ENCODE assay signal across 19 cellular contexts in genomic region chr15:44328135-44328534, GRCh38. TPM values are rescaled to one million over a fixed set of nuclear protein-coding genes. Genes with fewer than 3 reads are reported as not detected.
DNase-seq lines count a peak whose midpoint lies in the region; ATAC-seq and TF ChIP-seq lines count a peak whose summit lies in the region.
"Had no signal": no experiment of that assay in that cellular context is flagged by ENCODE, and none has a peak within 500 bp of the region (broad histone marks: within the 10 kb centered on the region; RNA-seq: fewer than 3 reads in every experiment).

No MANE protein-coding gene starts in this region.

- intact Hi-C loops in MCF 10A (cut with micrococcal nuclease) = no loop called here

- H3K9me3 ChIP-seq in MM.1S (replicated peaks; ENCODE audit: insufficient read depth, low read length) = no peaks in the 10 kb centered on the region
- no peaks in the 10 kb centered on the region for H3K9me3 ChIP-seq in SU-DHL-6 (ENCODE audit: insufficient read depth, low read length)

- H3K4me3 Mint-ChIP-seq in MCF 10A (ENCODE audit: unreplicated experiment) = no peak overlapping the region
- H3K4me3 Mint-ChIP-seq: CD4-positive, alpha-beta memory T cell; GM23338; H9 had no signal

- no peaks in the 10 kb centered on the region for H3K9me2 ChIP-seq in MM.1S (replicated peaks; ENCODE audit: insufficient read depth, low read length)
- H3K9me2 ChIP-seq in SU-DHL-6 (replicated peaks; ENCODE audit: insufficient read depth, low read length) = no peaks in the 10 kb centered on the region

- H3K27ac Mint-ChIP-seq in MCF 10A (ENCODE audit: low read depth, unreplicated experiment) = no peak overlapping the region
- H3K27ac Mint-ChIP-seq: GM23338, H9 had no signal

- ATAC-seq in left lobe of liver (no peak), HG02678 (IDR thresholded peaks at IDR 0.05; ENCODE audit: unreplicated experiment) (no peak)
- ATAC-seq: GM23338, HCT116 had no signal

- H3K79me2 ChIP-seq in MM.1S (ENCODE audit: low read length) (peaks cover 32% of the 10 kb centered on the region), SU-DHL-6 (ENCODE audit: insufficient read depth, low read length) (no peaks in the 10 kb centered on the region; the same call in 1 of the 2 replicates)

- H2AFZ ChIP-seq in MM.1S (ENCODE audit: low read length) = no peak overlapping the region
- no peak overlapping the region for H2AFZ ChIP-seq in SU-DHL-6 (ENCODE audit: low read depth, low read length, severe bottlenecking)
- H2AFZ ChIP-seq: GM23338 had no signal

- H3K27ac ChIP-seq in MM.1S (ENCODE audit: low read length) (peak overlapping the region; percentile 11; the same call in 1 of the 2 replicates), SU-DHL-6 (ENCODE audit: low read depth, low read length) (peak overlapping the region; percentile 76)

- CTCF ChIA-PET in MCF 10A (lab: Yijun Ruan, JAX) = interaction anchor here (0.9 to 1.2 kb wide), 2 partner anchors 9 to 12 kb away, joined by 3 to 4 read pairs; no protein-coding TSS in a partner anchor

- peaks cover 6% of the 10 kb centered on the region for H3K4me1 Mint-ChIP-seq in MCF 10A (ENCODE audit: insufficient read depth, unreplicated experiment)

- no peaks in the 10 kb centered on the region for H3K9me3 Mint-ChIP-seq in MCF 10A (ENCODE audit: unreplicated experiment)
- H3K9me3 Mint-ChIP-seq: CD4-positive, alpha-beta memory T cell; GM23338; H9 had no signal

- TF ChIP-seq CTCF in MM.1S (IDR thresholded peaks at IDR 0.05; ENCODE audit: low read length) (no peak), SU-DHL-6 (IDR thresholded peaks at IDR 0.05; ENCODE audit: insufficient read depth, low read length, poor library complexity, severe bottlenecking) (no peak), MCF 10A (IDR thresholded peaks at IDR 0.05; ENCODE audit: unreplicated experiment) (no peak)

- no TSS peak for BruUV-seq in MCF 10A (replicated peaks; lab: Mats Ljungman, UMichigan)

- peak; percentile 4 for DNase-seq in Jurkat, Clone E6-1 (ENCODE audit: low read depth, low spot score)
- peak; percentile 62 for DNase-seq in MM.1S
- DNase-seq in mesenteric fat pad (ENCODE audit: low spot score) = peak; percentile 22
- no peak for DNase-seq in MCF 10A (ENCODE audit: unreplicated experiment)
- no peak for DNase-seq in left lobe of liver (ENCODE audit: low spot score)
- no peak for DNase-seq in activated effector memory CD4-positive, alpha-beta T cell treated with Interleukin-2 at 50 U/mL for 16 hours
- DNase-seq: C1 segment of cervical spinal cord; Calu3; CD4-positive, alpha-beta memory T cell; COR-L47; DMS153; DMS79; EL; GDM1; H9 had no signal

- H3F3A ChIP-seq in MM.1S (ENCODE audit: insufficient read depth, low read length) (peaks cover 6% of the 10 kb centered on the region), SU-DHL-6 (ENCODE audit: insufficient read depth) (peaks cover 28% of the 10 kb centered on the region)

- H3K27me3 Mint-ChIP-seq in MCF 10A (ENCODE audit: insufficient read depth, unreplicated experiment) = no peaks in the 10 kb centered on the region
- H3K27me3 Mint-ChIP-seq: CD4-positive, alpha-beta memory T cell had no signal

- POLR2A ChIA-PET in MCF 10A (lab: Yijun Ruan, JAX) = interaction anchor here (1.1 to 1.5 kb wide), 3 partner anchors 10 to 21 kb away, joined by 3 read pairs; no protein-coding TSS in a partner anchor

- peaks cover 2% of the 10 kb centered on the region for H3K36me3 Mint-ChIP-seq in MCF 10A (ENCODE audit: insufficient read depth, unreplicated experiment)

- peaks cover 20% of the 10 kb centered on the region for H3K4me1 ChIP-seq in MM.1S (ENCODE audit: low read length)

- H3K27me3 ChIP-seq in MM.1S (replicated peaks; ENCODE audit: insufficient read depth, low read length) (no peaks in the 10 kb centered on the region), SU-DHL-6 (ENCODE audit: low read length) (no peaks in the 10 kb centered on the region)

- H3K9ac ChIP-seq in MM.1S (ENCODE audit: low read length) (no peak overlapping the region), SU-DHL-6 (ENCODE audit: low read length) (no peak overlapping the region)

- H3K4me2 ChIP-seq in MM.1S (ENCODE audit: low read depth, low read length) (no peak overlapping the region), SU-DHL-6 (ENCODE audit: low read depth, low read length, poor library complexity, severe bottlenecking) (peak overlapping the region; percentile 43)
- H3K4me2 ChIP-seq: GM23338 had no signal

- no peaks in the 10 kb centered on the region for H3K36me3 ChIP-seq in MM.1S (replicated peaks; ENCODE audit: insufficient read depth, low read length)
- peaks cover 6% of the 10 kb centered on the region; the same call in 1 of the 2 replicates for H3K36me3 ChIP-seq in SU-DHL-6 (ENCODE audit: low read length)

- H4K20me1 ChIP-seq in MM.1S (ENCODE audit: insufficient read depth, low read length) (no peaks in the 10 kb centered on the region), SU-DHL-6 (ENCODE audit: low read depth, low read length) (no peaks in the 10 kb centered on the region)

- no peak overlapping the region for H3K4me3 ChIP-seq in Jurkat, Clone E6-1 (ENCODE audit: low read length)
- H3K4me3 ChIP-seq in MM.1S (ENCODE audit: low read length) (no peak overlapping the region), SU-DHL-6 (ENCODE audit: insufficient read depth, low read length, poor library complexity, severe bottlenecking) (peak overlapping the region; percentile 11)
- H3K4me3 ChIP-seq: GM23338 had no signal

RNA-seq across cellular contexts. Expression of gene GOLM2, which starts 39.6 kb away (rescaled TPM):
- 23.2 TPM for polyA plus RNA-seq in Jurkat, Clone E6-1 (2012; ENCODE audit: insufficient read depth, insufficient read length)
- total RNA-seq in mesenteric fat pad (69.6 TPM), MCF 10A (2022) (46.7 and 64.7 TPM in 2 replicates), left lobe of liver (45.4 TPM)

Comparison
In these comparisons a context has a peak if more than half of its experiments do, and no peak if none do; other contexts are left out.
1. DNase-seq: peak in Jurkat, Clone E6-1 (single experiment), MM.1S (single experiment) and mesenteric fat pad (single experiment); none in MCF 10A (single experiment), left lobe of liver (single experiment) and activated effector memory CD4-positive, alpha-beta T cell treated with Interleukin-2 at 50 U/mL for 16 hours (single experiment).